In the genomic region with DNA sequence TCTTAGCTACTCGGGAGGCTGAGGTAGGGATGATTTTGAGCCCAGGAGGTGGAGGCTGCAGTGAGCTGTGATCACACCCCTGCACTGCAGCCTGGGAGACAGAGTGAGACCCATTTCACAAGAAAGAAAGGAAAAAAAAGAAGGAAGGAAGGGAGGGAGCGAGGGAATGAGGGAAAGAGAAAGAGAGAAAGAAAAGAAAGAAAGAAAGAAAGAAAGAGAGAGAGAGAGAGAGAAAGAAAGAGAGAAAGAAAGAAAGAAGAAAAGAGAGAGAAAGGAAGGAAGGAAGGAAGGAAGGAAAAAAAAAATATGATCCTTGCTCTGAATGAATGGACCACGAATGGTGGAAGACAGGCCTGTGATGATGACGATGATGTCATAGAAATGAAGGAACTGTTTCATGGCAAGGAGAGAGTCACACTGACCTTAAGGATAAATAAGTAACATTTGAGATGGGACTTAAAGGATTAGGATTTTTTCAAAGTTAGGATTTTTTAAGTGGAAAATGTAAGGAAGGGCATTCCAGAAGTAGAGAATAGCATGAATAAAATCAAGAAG, we compare ENCODE assay signal across 15 cellular contexts.
"Had no signal": no experiment of that assay in that cellular context is flagged by ENCODE, and none has a peak within 500 bp of the region (broad histone marks: within the 10 kb centered on the region; RNA-seq: fewer than 3 reads in every experiment).

No MANE protein-coding gene starts in this region.

- H3K27ac Mint-ChIP-seq: activated CD8-positive, alpha-beta T cell treated with anti-CD3 and anti-CD28 coated beads for 36 hours; T-helper 2 cell treated with Interferon-gamma antibody and Interleukin-4, amounts not matched to agents 5 μg/mL and 100 μg/mL, for 36 hours had no signal

- ATAC-seq: activated CD8-positive, alpha-beta T cell treated with anti-CD3 and anti-CD28 coated beads for 36 hours; left colon; mucosa of descending colon; pancreas; SK-N-SH treated with all-trans-retinoic acid at 6 μM for 48 hours had no signal

- H3K4me3 ChIP-seq: ascending aorta, esophagus squamous epithelium, mucosa of descending colon, pancreas, transverse colon had no signal

- H3K27me3 Mint-ChIP-seq: activated CD8-positive, alpha-beta T cell treated with anti-CD3 and anti-CD28 coated beads for 36 hours had no signal

- DNase-seq: activated CD4-positive, alpha-beta T cell treated with anti-CD3 and anti-CD28 coated beads for 1 hour; activated CD8-positive, alpha-beta memory T cell treated with anti-CD3 and anti-CD28 coated beads, Interleukin-2, amount 50 U/mL, for 4 hours; activated CD8-positive, alpha-beta T cell treated with anti-CD3 and anti-CD28 coated beads for 36 hours; esophagus squamous epithelium; foreskin fibroblast; glutamatergic neuron; left colon; mucosa of descending colon; pancreas; stimulated activated CD4-positive, alpha-beta T cell treated with anti-CD3 and anti-CD28 coated beads, Interleukin-15, amount 100 ng/mL, for 24 hours; stimulated activated CD4-positive, alpha-beta T cell treated with anti-CD3 and anti-CD28 coated beads, Interleukin-4, amount 100 ng/mL, for 4 hours; transverse colon had no signal

- H3K36me3 ChIP-seq: ascending aorta, esophagus squamous epithelium, pancreas, transverse colon had no signal

- H3K4me3 Mint-ChIP-seq: activated CD8-positive, alpha-beta T cell treated with anti-CD3 and anti-CD28 coated beads for 36 hours; T-helper 2 cell treated with Interferon-gamma antibody and Interleukin-4, amounts not matched to agents 5 μg/mL and 100 μg/mL, for 36 hours had no signal

- H3K9me3 ChIP-seq: ascending aorta, pancreas had no signal

- H3K27me3 ChIP-seq: ascending aorta, esophagus squamous epithelium, pancreas, transverse colon had no signal

- H3K27ac ChIP-seq: ascending aorta, esophagus squamous epithelium, pancreas, transverse colon had no signal
